Comparison of ENCODE assay signal across 8 cellular contexts in the genomic region with DNA sequence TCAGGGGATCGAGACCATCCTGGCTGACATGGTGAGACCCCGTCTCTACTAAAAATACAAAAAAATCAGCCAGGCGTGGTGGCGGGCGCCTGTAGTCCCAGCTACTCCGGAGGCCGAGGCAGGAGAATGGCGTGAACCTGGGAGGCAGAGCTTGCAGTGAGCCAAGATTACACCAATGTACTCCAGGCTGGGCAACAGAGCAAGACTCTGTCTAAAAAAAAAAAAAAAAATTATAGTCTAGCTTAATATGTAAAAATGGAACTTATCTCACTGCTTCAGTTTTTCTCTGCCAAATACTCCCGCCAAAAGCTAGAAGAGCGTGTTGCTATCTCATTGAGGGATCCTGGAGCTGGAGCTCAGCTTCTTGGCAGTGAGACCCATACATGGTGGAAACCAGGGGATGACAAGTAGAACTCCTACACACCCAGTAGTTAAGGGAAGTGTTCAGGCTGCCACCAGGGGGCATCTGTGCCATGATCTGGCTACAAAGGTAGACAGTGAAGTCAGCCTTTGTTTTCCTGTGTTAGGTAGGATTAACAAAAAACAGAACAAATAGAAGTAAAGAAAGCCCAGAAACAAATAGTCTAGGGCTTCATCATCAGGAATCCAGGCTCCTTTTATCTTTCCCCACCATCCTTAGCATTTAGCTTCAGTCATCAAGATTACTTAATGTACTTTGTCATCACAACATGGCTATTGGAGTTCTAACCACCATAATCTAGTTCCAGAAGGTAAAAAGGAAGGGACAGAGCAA. TPM values are rescaled to one million over a fixed set of nuclear protein-coding genes. Genes with fewer than 3 reads are reported as not detected.
DNase-seq lines count a peak whose midpoint lies in the region; ATAC-seq and TF ChIP-seq lines count a peak whose summit lies in the region.

No MANE protein-coding gene starts in this region.

- POLR2A ChIA-PET in activated CD4-positive, alpha-beta memory T cell treated with anti-CD3 and anti-CD28 coated beads, Interleukin-2, amount 10 ng/mL, durations not matched to agents 7 days and 5 days (lab: Charles Lee), result interaction anchor here (0.8 to 3.8 kb wide), 8 partner anchors 17 to 226 kb away, joined by 3 to 19 read pairs (median 6); partner anchors contain the start of gene CLTA

- DNase-seq in NCI-H82 treated with DMSO at 0.1 percent for 48 hours (lab: John Stamatoyannopoulos, UW; ENCODE audit: unreplicated experiment), result peak; percentile 48
- DNase-seq in activated CD4-positive, alpha-beta memory T cell treated with anti-CD3 and anti-CD28 coated beads, Interleukin-2, amount 10 ng/mL, durations not matched to agents 7 days and 5 days, result peak; percentile 88
- DNase-seq in effector memory CD4-positive, alpha-beta T cell, result peak; percentile 66 to 78 (median 69)
- peak; percentile 79 to 82 for DNase-seq in memory B cell (ENCODE audit: low spot score in 2 of 2)
- peak; percentile 75 to 83 for DNase-seq in stimulated activated CD8-positive, alpha-beta memory T cell treated with anti-CD3 and anti-CD28 coated beads, Interleukin-2, amount 100 ng/mL, for 1 hour (ENCODE audit: low read depth in 2 of 2)

- no peaks in the 10 kb centered on the region for H3K27me3 ChIP-seq in effector memory CD4-positive, alpha-beta T cell (replicated peaks; ENCODE audit: control insufficient read depth, insufficient read depth, low read length, poor library complexity, severe bottlenecking)

- H3K36me3 ChIP-seq in effector memory CD4-positive, alpha-beta T cell (ENCODE audit: control insufficient read depth, insufficient read depth, low read length), result no peaks in the 10 kb centered on the region

- H3K4me3 Mint-ChIP-seq in activated CD4-positive, alpha-beta memory T cell treated with anti-CD3 and anti-CD28 coated beads, Interleukin-2, amount 10 ng/mL, durations not matched to agents 7 days and 5 days, result no peak overlapping the region
- no peak overlapping the region for H3K4me3 Mint-ChIP-seq in memory B cell

- H3K9me3 ChIP-seq in effector memory CD4-positive, alpha-beta T cell (ENCODE audit: control insufficient read depth, low read length), result no peaks in the 10 kb centered on the region

- CTCF ChIA-PET in activated CD4-positive, alpha-beta memory T cell treated with anti-CD3 and anti-CD28 coated beads, Interleukin-2, amount 10 ng/mL, durations not matched to agents 7 days and 5 days (lab: Charles Lee), result interaction anchor here (0.6 to 9.1 kb wide), 35 partner anchors 10 to 1490 kb away, joined by 3 to 325 read pairs (median 4); partner anchors contain the start of genes CCIN, CLTA, GLIPR2 and HRCT1

- ATAC-seq in HG03442 (IDR thresholded peaks at IDR 0.05; ENCODE audit: unreplicated experiment), result peak; percentile 52
- peak; percentile 100 for ATAC-seq in memory B cell (ENCODE audit: low read depth)
- ATAC-seq in HG03175 (IDR thresholded peaks at IDR 0.05; ENCODE audit: unreplicated experiment), result no peak

- H3K4me1 Mint-ChIP-seq in activated CD4-positive, alpha-beta memory T cell treated with anti-CD3 and anti-CD28 coated beads, Interleukin-2, amount 10 ng/mL, durations not matched to agents 7 days and 5 days, result peaks cover 8% of the 10 kb centered on the region
- H3K4me1 Mint-ChIP-seq in memory B cell, result peaks cover 6% of the 10 kb centered on the region

- no peak overlapping the region for H3K27ac ChIP-seq in effector memory CD4-positive, alpha-beta T cell (ENCODE audit: insufficient read depth, low read length, poor library complexity, severe bottlenecking)

- no peaks in the 10 kb centered on the region for H3K9me3 Mint-ChIP-seq in activated CD4-positive, alpha-beta memory T cell treated with anti-CD3 and anti-CD28 coated beads, Interleukin-2, amount 10 ng/mL, durations not matched to agents 7 days and 5 days
- no peaks in the 10 kb centered on the region for H3K9me3 Mint-ChIP-seq in memory B cell

- H3K27ac Mint-ChIP-seq in activated CD4-positive, alpha-beta memory T cell treated with anti-CD3 and anti-CD28 coated beads, Interleukin-2, amount 10 ng/mL, durations not matched to agents 7 days and 5 days, result no peak overlapping the region
- peak overlapping the region; percentile 24 for H3K27ac Mint-ChIP-seq in memory B cell

- peak; percentile 86 for TF ChIP-seq CTCF in GM12872 (IDR thresholded peaks at IDR 0.05; ENCODE audit: insufficient read depth, low read depth, low read length)

- no peaks in the 10 kb centered on the region for H3K36me3 Mint-ChIP-seq in activated CD4-positive, alpha-beta memory T cell treated with anti-CD3 and anti-CD28 coated beads, Interleukin-2, amount 10 ng/mL, durations not matched to agents 7 days and 5 days (ENCODE audit: low read depth)
- no peaks in the 10 kb centered on the region for H3K36me3 Mint-ChIP-seq in memory B cell

- H3K27me3 Mint-ChIP-seq in activated CD4-positive, alpha-beta memory T cell treated with anti-CD3 and anti-CD28 coated beads, Interleukin-2, amount 10 ng/mL, durations not matched to agents 7 days and 5 days, result no peaks in the 10 kb centered on the region
- no peaks in the 10 kb centered on the region for H3K27me3 Mint-ChIP-seq in memory B cell

- H3K4me1 ChIP-seq in effector memory CD4-positive, alpha-beta T cell (ENCODE audit: control insufficient read depth, insufficient read depth, low read length, poor library complexity, severe bottlenecking), result no peaks in the 10 kb centered on the region

- H3K4me3 ChIP-seq in effector memory CD4-positive, alpha-beta T cell (ENCODE audit: insufficient read depth, low read depth, low read length, poor library complexity, severe bottlenecking), result no peak overlapping the region

RNA-seq across cellular contexts. Expression of gene GLIPR2, which starts 33.6 kb away (rescaled TPM):
- 10 to 100 TPM; 45.3 to 48.0 TPM for total RNA-seq in activated CD4-positive, alpha-beta memory T cell treated with anti-CD3 and anti-CD28 coated beads, Interleukin-2, amount 10 ng/mL, durations not matched to agents 7 days and 5 days
